In the genomic region with DNA sequence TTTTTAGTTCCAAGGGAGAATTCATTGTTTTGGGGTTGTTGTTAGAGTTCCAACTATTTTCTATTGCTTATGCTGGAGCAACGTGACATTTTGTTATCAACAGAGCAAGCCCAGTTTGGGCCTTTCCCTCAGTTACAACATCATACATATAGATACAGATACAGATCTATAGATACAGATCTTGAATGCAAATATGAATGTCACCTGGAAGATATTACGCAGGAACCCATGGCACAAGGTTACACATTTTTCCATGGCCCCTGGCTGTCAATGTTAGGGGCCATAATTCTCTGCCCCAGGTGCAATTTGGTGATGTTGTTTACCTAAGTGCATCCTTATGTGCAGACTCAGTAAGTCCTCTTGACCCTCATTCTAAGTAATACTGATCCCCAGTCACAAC, we compare ENCODE assay signal across 8 cellular contexts.
"Had no signal": no experiment of that assay in that cellular context is flagged by ENCODE, and none has a peak within 500 bp of the region (broad histone marks: within the 10 kb centered on the region; RNA-seq: fewer than 3 reads in every experiment).

No MANE protein-coding gene starts in this region.

- H3K9me3 ChIP-seq: HAP-1 had no signal

- H3K9me3 Mint-ChIP-seq: GM23338, IgD-negative memory B cell had no signal

- H3K4me3 ChIP-seq: GM23338, HAP-1 had no signal

- H3K4me2 ChIP-seq: GM23338 had no signal

- H3K36me3 Mint-ChIP-seq: IgD-negative memory B cell had no signal

- ATAC-seq: GM23338, HCT116, HepG2 had no signal

- H2AFZ ChIP-seq: GM23338 had no signal

- H3K27ac ChIP-seq: HL-60 had no signal

- H3K4me3 Mint-ChIP-seq: GM23338 had no signal

- H3K27ac Mint-ChIP-seq: GM23338 had no signal

- FAIRE-seq: HepG2 had no signal

- DNase-seq: H7, KBM-7 had no signal

- H3K36me3 ChIP-seq: HAP-1 had no signal
